In the genomic region with DNA sequence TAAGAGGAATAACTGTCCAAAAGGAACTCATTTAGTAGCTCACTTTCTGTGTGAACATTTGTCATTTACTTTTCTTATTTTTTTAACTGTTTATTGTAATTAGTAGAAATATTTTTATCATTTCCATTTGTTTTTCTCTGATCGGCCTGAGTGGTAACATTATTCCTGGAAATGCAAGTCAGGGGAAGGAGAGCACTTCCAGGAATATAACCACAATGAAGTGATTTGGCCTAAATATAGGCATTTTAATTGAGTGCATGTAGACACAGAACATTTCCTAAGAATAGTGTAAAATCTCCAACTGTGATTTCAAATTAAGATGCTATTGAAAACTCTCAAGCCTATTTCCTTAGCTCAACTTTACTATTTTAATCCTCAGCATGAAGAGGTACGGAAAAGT, we compare ENCODE assay signal across 1 cellular context.
TF ChIP-seq lines count a peak whose summit lies in the region.

No MANE protein-coding gene starts in this region.

TF ChIP-seq in SK-N-SH treated with all-trans-retinoic acid at 6 μM for 48 hours, 23 proteins besides CTCF, POLR2A, EP300 and RAD21 (continued from another document):
- TF ChIP-seq PPARA (CRISPR knock-in tag; IDR thresholded peaks at IDR 0.05; ENCODE audit: borderline replicate concordance): no peak
TF ChIP-seq in SK-N-SH treated with all-trans-retinoic acid at 6 μM for 48 hours: peak in this region for 0.
